In the genomic region with DNA sequence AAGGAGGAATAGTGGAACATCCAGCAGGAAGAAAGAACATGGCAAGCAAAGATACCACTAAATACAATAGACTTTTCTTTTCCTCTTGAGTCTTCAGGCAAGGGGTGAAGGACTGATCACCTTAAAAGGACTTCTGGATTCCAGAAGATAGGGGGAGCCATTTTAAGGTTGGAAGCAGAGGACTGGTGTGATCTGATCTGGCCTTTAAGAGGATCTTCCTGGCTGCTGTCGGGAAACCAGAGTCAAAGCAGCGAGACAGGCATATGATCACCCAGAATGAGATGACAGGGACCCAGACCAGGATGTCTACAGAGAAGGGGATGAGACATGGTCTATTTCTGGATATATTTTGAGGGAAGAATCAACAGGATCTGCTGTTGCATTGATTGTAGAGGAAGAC, we compare ENCODE assay signal across 16 cellular contexts.
A peak's percentile ranks its signal among the peaks of the same experiment; 100 is the strongest.
DNase-seq lines count a peak whose midpoint lies in the region; ATAC-seq, FAIRE-seq and TF ChIP-seq lines count a peak whose summit lies in the region.
"Had no signal": no experiment of that assay in that cellular context is flagged by ENCODE, and none has a peak within 500 bp of the region (broad histone marks: within the 10 kb centered on the region; RNA-seq: fewer than 3 reads in every experiment).

No MANE protein-coding gene starts in this region.

- no peaks in the 10 kb centered on the region for H3F3A ChIP-seq in Loucy (ENCODE audit: low read depth)

- TF ChIP-seq CTCF in D721Med (IDR thresholded peaks at IDR 0.05; ENCODE audit: insufficient read depth, missing control alignments) (peak; percentile 18), Loucy (conservative IDR thresholded peaks at IDR 0.05; ENCODE audit: low read length) (peak; percentile 31), astrocyte of the spinal cord (IDR thresholded peaks at IDR 0.05; ENCODE audit: low read depth, low read length) (peak; percentile 13)

- H3K9ac ChIP-seq in Loucy (ENCODE audit: low read depth, low read length, poor library complexity, severe bottlenecking), result no peak overlapping the region

- H3K36me3 ChIP-seq in Loucy (ENCODE audit: insufficient read depth, low read length), result no peaks in the 10 kb centered on the region
- H3K36me3 ChIP-seq: brain microvascular endothelial cell, SJSA1, thoracic aorta had no signal

- H2AFZ ChIP-seq in Loucy (ENCODE audit: low read length), result no peak overlapping the region

- no peaks in the 10 kb centered on the region for H3K9me3 ChIP-seq in Loucy (ENCODE audit: insufficient read depth, low read depth, low read length)
- H3K9me3 ChIP-seq: SJSA1, thoracic aorta had no signal

- ATAC-seq in GM21737 (IDR thresholded peaks at IDR 0.05; ENCODE audit: unreplicated experiment), result no peak
- ATAC-seq: left ventricle myocardium superior had no signal

- no peaks in the 10 kb centered on the region for H3K4me1 ChIP-seq in Loucy (ENCODE audit: insufficient read depth, low read length, poor library complexity, severe bottlenecking)
- H3K4me1 ChIP-seq: SJSA1 had no signal

- H3K4me2 ChIP-seq in Loucy (ENCODE audit: low read depth, low read length, poor library complexity, severe bottlenecking), result no peak overlapping the region

- in situ Hi-C loops in astrocyte of the spinal cord (cut with HindIII; ENCODE audit: low sequenced_read_pairs), result no loop called here

- FAIRE-seq in D721Med (lab: Jason Lieb, UNC) (no peak), GM19239 (lab: Jason Lieb, UNC) (no peak)

- H3K79me2 ChIP-seq in Loucy (ENCODE audit: insufficient read depth, low read length), result no peaks in the 10 kb centered on the region

- H3K27me3 ChIP-seq in Loucy (ENCODE audit: insufficient read depth, low read length, poor library complexity, severe bottlenecking), result no peaks in the 10 kb centered on the region
- H3K27me3 ChIP-seq: brain microvascular endothelial cell, SJSA1 had no signal

- no peaks in the 10 kb centered on the region for H4K20me1 ChIP-seq in Loucy (ENCODE audit: insufficient read depth, low read length, poor library complexity, severe bottlenecking)

- no peak overlapping the region for H3K4me3 ChIP-seq in Loucy (ENCODE audit: low read length, poor library complexity, severe bottlenecking)
- H3K4me3 ChIP-seq in astrocyte of the spinal cord (ENCODE audit: low read depth, low read length), result no peak overlapping the region
- H3K4me3 ChIP-seq: SJSA1, thoracic aorta had no signal

- DNase-seq in D721Med (ENCODE audit: insufficient read length, low spot score), result no peak
- DNase-seq in astrocyte of the spinal cord (ENCODE audit: low read depth, low spot score), result no peak
- DNase-seq in kidney tubule cell (ENCODE audit: low spot score), result peak; percentile 12
- no peak for DNase-seq in GM19239 (ENCODE audit: insufficient read length, low spot score)
- DNase-seq in GF-D8 (lab: John Stamatoyannopoulos, UW), result no peak
- DNase-seq in NCI-H1105 treated with DMSO at 0.1 percent for 48 hours (lab: John Stamatoyannopoulos, UW), result no peak
- DNase-seq: activated naive CD4-positive, alpha-beta T cell treated with anti-CD3 and anti-CD28 coated beads, Interleukin-2, amount 10 ng/mL, durations not matched to agents 7 days and 5 days; brain microvascular endothelial cell; DMS79 treated with DMSO at 0.1 percent for 48 hours; left ventricle myocardium superior; naive B cell; NCI-H2029 treated with DMSO at 0.1 percent for 48 hours had no signal

- no peaks in the 10 kb centered on the region for H3K9me2 ChIP-seq in Loucy (replicated peaks; ENCODE audit: low read depth, low read length)
